Comparison of ENCODE assay signal across 1 cellular context in the genomic region with DNA sequence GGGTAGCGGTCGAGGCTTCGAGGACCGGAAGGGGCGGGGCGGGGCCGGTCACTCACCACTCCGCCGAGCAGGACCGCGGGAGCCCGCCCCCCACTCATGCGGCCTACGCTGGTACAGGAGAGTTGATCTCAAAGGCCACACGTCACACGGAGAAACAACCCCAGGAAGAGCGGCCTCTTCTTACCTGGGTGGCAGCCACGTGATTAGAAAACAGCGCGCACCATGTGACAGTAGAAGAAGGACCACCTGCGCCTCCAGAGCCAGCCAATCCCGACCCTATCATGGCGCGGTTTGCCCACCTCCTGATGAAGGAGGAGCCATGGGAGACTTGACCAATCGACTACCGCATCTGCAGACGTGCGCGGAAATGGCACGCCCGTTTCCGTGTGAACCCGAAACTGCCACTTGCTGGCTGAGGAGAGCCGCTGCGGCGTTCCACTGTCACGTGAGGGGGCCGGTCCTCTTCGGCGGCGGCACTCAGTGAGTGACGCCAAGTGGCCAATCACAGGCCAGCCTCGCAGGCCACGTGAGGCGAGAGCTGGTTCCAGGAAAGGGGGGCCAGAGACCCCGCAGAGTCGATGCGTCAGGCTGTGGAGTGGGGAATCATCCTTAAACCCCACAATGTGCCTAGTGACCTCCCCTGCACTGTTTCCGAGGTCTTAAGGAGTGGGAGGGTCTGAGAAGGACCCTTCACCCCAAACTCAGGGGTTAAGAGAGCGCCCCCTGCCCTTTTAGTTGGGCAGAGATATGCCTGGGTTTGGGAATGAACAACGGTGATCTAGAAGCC.
TF ChIP-seq lines count a peak whose summit lies in the region.

A gene with protein sequence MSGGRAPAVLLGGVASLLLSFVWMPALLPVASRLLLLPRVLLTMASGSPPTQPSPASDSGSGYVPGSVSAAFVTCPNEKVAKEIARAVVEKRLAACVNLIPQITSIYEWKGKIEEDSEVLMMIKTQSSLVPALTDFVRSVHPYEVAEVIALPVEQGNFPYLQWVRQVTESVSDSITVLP (minus strand): TSS at position 205 of the 787 bp plus-strand sequence. CDS start 107 bp downstream, at position 98.

TF ChIP-seq in GM12878, 131 proteins besides CTCF, POLR2A, EP300 and RAD21 (continued from another document and continues in another):
- TF ChIP-seq, protein P1, sequence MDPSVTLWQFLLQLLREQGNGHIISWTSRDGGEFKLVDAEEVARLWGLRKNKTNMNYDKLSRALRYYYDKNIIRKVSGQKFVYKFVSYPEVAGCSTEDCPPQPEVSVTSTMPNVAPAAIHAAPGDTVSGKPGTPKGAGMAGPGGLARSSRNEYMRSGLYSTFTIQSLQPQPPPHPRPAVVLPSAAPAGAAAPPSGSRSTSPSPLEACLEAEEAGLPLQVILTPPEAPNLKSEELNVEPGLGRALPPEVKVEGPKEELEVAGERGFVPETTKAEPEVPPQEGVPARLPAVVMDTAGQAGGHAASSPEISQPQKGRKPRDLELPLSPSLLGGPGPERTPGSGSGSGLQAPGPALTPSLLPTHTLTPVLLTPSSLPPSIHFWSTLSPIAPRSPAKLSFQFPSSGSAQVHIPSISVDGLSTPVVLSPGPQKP (IDR thresholded peaks at IDR 0.05; ENCODE audit: low read depth, low read length) = peak; percentile 66
- TF ChIP-seq ZNF207 (IDR thresholded peaks at IDR 0.05; ENCODE audit: borderline replicate concordance) = peak; percentile 25; the same call in 1 of the 2 replicates
- peak; percentile 50; the same call in 1 of the 2 replicates for TF ChIP-seq TAF1 (IDR thresholded peaks at IDR 0.05; ENCODE audit: borderline replicate concordance, low read depth, low read length)
- TF ChIP-seq PAX8 (IDR thresholded peaks at IDR 0.05) = no peak
- TF ChIP-seq CBFB (IDR thresholded peaks at IDR 0.05; ENCODE audit: low read depth) = peak; percentile 25; the same call in 1 of the 2 replicates
- TF ChIP-seq CREM (IDR thresholded peaks at IDR 0.05; ENCODE audit: low read depth) = peak; percentile 81; the same call in 1 of the 2 replicates
- no peak for TF ChIP-seq MEF2A (IDR thresholded peaks at IDR 0.05; ENCODE audit: insufficient read depth, low read depth, low read length)
- peak; percentile 78 for TF ChIP-seq ATF7 (IDR thresholded peaks at IDR 0.05; ENCODE audit: low read depth)
- peak; percentile 95 for TF ChIP-seq HDGF (IDR thresholded peaks at IDR 0.05)
- TF ChIP-seq, protein P2, sequence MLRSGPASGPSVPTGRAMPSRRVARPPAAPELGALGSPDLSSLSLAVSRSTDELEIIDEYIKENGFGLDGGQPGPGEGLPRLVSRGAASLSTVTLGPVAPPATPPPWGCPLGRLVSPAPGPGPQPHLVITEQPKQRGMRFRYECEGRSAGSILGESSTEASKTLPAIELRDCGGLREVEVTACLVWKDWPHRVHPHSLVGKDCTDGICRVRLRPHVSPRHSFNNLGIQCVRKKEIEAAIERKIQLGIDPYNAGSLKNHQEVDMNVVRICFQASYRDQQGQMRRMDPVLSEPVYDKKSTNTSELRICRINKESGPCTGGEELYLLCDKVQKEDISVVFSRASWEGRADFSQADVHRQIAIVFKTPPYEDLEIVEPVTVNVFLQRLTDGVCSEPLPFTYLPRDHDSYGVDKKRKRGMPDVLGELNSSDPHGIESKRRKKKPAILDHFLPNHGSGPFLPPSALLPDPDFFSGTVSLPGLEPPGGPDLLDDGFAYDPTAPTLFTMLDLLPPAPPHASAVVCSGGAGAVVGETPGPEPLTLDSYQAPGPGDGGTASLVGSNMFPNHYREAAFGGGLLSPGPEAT (IDR thresholded peaks at IDR 0.05; ENCODE audit: low read depth) = peak; percentile 80; the same call in 1 of the 2 replicates
- TF ChIP-seq, protein P3, sequence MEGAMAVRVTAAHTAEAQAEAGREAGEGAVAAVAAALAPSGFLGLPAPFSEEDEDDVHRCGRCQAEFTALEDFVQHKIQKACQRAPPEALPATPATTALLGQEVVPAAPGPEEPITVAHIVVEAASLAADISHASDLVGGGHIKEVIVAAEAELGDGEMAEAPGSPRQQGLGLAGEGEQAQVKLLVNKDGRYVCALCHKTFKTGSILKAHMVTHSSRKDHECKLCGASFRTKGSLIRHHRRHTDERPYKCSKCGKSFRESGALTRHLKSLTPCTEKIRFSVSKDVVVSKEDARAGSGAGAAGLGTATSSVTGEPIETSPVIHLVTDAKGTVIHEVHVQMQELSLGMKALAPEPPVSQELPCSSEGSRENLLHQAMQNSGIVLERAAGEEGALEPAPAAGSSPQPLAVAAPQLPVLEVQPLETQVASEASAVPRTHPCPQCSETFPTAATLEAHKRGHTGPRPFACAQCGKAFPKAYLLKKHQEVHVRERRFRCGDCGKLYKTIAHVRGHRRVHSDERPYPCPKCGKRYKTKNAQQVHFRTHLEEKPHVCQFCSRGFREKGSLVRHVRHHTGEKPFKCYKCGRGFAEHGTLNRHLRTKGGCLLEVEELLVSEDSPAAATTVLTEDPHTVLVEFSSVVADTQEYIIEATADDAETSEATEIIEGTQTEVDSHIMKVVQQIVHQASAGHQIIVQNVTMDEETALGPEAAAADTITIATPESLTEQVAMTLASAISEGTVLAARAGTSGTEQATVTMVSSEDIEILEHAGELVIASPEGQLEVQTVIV (IDR thresholded peaks at IDR 0.05; ENCODE audit: borderline replicate concordance, partially characterized antibody) = peak; percentile 87
- peak; percentile 63 for TF ChIP-seq FOS (IDR thresholded peaks at IDR 0.05; ENCODE audit: borderline replicate concordance, extremely low read depth, insufficient read length)
- TF ChIP-seq BHLHE40 (IDR thresholded peaks at IDR 0.05; ENCODE audit: borderline replicate concordance in 1 of 2, low read depth in 2 of 2, low read length in 1 of 2) = peak; percentile 99 to 100
- TF ChIP-seq RAD51 (IDR thresholded peaks at IDR 0.05) = peak; percentile 99
- TF ChIP-seq SP1 (IDR thresholded peaks at IDR 0.05; ENCODE audit: low read depth, low read length) = no peak
- TF ChIP-seq YY1 (IDR thresholded peaks at IDR 0.05; ENCODE audit: low read depth, low read length) = peak; percentile 76
- TF ChIP-seq, protein P4, sequence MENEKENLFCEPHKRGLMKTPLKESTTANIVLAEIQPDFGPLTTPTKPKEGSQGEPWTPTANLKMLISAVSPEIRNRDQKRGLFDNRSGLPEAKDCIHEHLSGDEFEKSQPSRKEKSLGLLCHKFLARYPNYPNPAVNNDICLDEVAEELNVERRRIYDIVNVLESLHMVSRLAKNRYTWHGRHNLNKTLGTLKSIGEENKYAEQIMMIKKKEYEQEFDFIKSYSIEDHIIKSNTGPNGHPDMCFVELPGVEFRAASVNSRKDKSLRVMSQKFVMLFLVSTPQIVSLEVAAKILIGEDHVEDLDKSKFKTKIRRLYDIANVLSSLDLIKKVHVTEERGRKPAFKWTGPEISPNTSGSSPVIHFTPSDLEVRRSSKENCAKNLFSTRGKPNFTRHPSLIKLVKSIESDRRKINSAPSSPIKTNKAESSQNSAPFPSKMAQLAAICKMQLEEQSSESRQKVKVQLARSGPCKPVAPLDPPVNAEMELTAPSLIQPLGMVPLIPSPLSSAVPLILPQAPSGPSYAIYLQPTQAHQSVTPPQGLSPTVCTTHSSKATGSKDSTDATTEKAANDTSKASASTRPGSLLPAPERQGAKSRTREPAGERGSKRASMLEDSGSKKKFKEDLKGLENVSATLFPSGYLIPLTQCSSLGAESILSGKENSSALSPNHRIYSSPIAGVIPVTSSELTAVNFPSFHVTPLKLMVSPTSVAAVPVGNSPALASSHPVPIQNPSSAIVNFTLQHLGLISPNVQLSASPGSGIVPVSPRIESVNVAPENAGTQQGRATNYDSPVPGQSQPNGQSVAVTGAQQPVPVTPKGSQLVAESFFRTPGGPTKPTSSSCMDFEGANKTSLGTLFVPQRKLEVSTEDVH (IDR thresholded peaks at IDR 0.05; ENCODE audit: low read depth, partially characterized antibody) = peak; percentile 23
- TF ChIP-seq MEF2B (IDR thresholded peaks at IDR 0.05; ENCODE audit: partially characterized antibody, poor library complexity, severe bottlenecking) = peak; percentile 51
- TF ChIP-seq KLF5 (IDR thresholded peaks at IDR 0.05; ENCODE audit: partially characterized antibody) = peak; percentile 80
- TF ChIP-seq, protein P5, sequence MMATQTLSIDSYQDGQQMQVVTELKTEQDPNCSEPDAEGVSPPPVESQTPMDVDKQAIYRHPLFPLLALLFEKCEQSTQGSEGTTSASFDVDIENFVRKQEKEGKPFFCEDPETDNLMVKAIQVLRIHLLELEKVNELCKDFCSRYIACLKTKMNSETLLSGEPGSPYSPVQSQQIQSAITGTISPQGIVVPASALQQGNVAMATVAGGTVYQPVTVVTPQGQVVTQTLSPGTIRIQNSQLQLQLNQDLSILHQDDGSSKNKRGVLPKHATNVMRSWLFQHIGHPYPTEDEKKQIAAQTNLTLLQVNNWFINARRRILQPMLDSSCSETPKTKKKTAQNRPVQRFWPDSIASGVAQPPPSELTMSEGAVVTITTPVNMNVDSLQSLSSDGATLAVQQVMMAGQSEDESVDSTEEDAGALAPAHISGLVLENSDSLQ (IDR thresholded peaks at IDR 0.05) = peak; percentile 92
- no peak for TF ChIP-seq MYB (IDR thresholded peaks at IDR 0.05; ENCODE audit: borderline replicate concordance, low read depth, low read length)
- TF ChIP-seq TARDBP (IDR thresholded peaks at IDR 0.05; ENCODE audit: borderline replicate concordance) = peak; percentile 75; the same call in 1 of the 2 replicates
- TF ChIP-seq, protein P6, sequence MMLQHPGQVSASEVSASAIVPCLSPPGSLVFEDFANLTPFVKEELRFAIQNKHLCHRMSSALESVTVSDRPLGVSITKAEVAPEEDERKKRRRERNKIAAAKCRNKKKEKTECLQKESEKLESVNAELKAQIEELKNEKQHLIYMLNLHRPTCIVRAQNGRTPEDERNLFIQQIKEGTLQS (IDR thresholded peaks at IDR 0.05; ENCODE audit: borderline replicate concordance, extremely low read depth, low read depth, low read length) = peak; percentile 98
- TF ChIP-seq CHD2 (IDR thresholded peaks at IDR 0.05; ENCODE audit: borderline replicate concordance, low read depth, low read length) = peak; percentile 71; the same call in 1 of the 2 replicates
- TF ChIP-seq SMAD1 (IDR thresholded peaks at IDR 0.05; ENCODE audit: low read depth, partially characterized antibody) = peak; percentile 56
- TF ChIP-seq, protein P7, sequence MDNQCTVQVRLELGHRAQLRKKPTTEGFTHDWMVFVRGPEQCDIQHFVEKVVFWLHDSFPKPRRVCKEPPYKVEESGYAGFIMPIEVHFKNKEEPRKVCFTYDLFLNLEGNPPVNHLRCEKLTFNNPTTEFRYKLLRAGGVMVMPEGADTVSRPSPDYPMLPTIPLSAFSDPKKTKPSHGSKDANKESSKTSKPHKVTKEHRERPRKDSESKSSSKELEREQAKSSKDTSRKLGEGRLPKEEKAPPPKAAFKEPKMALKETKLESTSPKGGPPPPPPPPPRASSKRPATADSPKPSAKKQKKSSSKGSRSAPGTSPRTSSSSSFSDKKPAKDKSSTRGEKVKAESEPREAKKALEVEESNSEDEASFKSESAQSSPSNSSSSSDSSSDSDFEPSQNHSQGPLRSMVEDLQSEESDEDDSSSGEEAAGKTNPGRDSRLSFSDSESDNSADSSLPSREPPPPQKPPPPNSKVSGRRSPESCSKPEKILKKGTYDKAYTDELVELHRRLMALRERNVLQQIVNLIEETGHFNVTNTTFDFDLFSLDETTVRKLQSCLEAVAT (IDR thresholded peaks at IDR 0.05) = peak; percentile 100
- 0 out of 2 replicates have a peak, but pooled peaks have one; percentile 25 for TF ChIP-seq GATAD2B (conservative IDR thresholded peaks at IDR 0.05; ENCODE audit: low read depth)
- TF ChIP-seq, protein P8, sequence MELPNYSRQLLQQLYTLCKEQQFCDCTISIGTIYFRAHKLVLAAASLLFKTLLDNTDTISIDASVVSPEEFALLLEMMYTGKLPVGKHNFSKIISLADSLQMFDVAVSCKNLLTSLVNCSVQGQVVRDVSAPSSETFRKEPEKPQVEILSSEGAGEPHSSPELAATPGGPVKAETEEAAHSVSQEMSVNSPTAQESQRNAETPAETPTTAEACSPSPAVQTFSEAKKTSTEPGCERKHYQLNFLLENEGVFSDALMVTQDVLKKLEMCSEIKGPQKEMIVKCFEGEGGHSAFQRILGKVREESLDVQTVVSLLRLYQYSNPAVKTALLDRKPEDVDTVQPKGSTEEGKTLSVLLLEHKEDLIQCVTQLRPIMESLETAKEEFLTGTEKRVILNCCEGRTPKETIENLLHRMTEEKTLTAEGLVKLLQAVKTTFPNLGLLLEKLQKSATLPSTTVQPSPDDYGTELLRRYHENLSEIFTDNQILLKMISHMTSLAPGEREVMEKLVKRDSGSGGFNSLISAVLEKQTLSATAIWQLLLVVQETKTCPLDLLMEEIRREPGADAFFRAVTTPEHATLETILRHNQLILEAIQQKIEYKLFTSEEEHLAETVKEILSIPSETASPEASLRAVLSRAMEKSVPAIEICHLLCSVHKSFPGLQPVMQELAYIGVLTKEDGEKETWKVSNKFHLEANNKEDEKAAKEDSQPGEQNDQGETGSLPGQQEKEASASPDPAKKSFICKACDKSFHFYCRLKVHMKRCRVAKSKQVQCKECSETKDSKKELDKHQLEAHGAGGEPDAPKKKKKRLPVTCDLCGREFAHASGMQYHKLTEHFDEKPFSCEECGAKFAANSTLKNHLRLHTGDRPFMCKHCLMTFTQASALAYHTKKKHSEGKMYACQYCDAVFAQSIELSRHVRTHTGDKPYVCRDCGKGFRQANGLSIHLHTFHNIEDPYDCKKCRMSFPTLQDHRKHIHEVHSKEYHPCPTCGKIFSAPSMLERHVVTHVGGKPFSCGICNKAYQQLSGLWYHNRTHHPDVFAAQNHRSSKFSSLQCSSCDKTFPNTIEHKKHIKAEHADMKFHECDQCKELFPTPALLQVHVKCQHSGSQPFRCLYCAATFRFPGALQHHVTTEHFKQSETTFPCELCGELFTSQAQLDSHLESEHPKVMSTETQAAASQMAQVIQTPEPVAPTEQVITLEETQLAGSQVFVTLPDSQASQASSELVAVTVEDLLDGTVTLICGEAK (IDR thresholded peaks at IDR 0.05; ENCODE audit: borderline replicate concordance) = peak; percentile 62; the same call in 1 of the 2 replicates
- TF ChIP-seq, protein P9, sequence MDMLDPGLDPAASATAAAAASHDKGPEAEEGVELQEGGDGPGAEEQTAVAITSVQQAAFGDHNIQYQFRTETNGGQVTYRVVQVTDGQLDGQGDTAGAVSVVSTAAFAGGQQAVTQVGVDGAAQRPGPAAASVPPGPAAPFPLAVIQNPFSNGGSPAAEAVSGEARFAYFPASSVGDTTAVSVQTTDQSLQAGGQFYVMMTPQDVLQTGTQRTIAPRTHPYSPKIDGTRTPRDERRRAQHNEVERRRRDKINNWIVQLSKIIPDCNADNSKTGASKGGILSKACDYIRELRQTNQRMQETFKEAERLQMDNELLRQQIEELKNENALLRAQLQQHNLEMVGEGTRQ (IDR thresholded peaks at IDR 0.05; ENCODE audit: borderline replicate concordance, low read depth, low read length) = peak; percentile 96
- peak; percentile 79 for TF ChIP-seq FOXK2 (IDR thresholded peaks at IDR 0.05)
- TF ChIP-seq CREB1 (IDR thresholded peaks at IDR 0.05; ENCODE audit: low read depth) = no peak
- TF ChIP-seq KAT2A (conservative IDR thresholded peaks at IDR 0.05; ENCODE audit: control insufficient read depth, low read depth, low read length) = no peak
- peak in 1 of 2 experiments; percentile 90; a peak in 2 of 4 replicates for TF ChIP-seq ETV6 (conservative IDR thresholded peaks at IDR 0.05 in 1 of 2, IDR thresholded peaks at IDR 0.05 in 1 of 2; ENCODE audit: borderline replicate concordance in 1 of 2, low read depth in 1 of 2)
- no peak for TF ChIP-seq TCF7 (IDR thresholded peaks at IDR 0.05; ENCODE audit: borderline replicate concordance)
- TF ChIP-seq RFX5 (IDR thresholded peaks at IDR 0.05; ENCODE audit: low read depth, low read length) = peak; percentile 64; the same call in 1 of the 2 replicates
